Comparison of ENCODE assay signal across 9 cellular contexts in the genomic region with DNA sequence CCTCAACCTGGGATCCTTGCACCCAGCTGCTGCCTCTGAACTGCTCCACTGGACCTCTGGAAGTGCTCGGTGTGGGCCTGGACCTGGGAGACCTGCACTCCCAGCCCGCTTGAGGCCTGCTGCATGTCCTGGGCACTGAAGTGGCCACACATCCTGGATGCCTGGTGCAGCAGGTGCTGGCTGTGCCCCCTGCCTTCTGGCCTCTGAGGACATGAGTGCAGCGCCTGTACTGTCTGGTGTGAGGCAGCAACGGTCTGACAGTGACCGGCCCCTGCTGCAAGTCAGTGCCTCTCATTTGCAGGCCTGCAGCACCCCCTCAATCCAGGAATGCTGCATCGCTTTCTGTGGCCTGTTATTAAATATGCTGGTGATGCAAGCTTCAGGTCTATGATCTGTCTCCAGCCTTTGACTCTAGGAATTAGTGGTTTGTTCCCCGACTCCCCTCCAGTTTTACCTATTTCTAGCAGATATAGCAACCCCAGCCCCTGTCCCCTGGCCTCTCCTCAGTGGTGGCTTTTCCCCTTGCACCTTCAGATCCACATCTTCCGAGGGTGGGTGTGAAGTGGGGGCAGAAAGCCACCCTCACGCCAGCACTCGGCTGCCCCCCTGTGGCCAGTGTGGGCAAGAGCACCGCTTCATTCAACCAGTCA. TPM values are rescaled to one million over a fixed set of nuclear protein-coding genes. Genes with fewer than 3 reads are reported as not detected.
DNase-seq lines count a peak whose midpoint lies in the region; ATAC-seq and TF ChIP-seq lines count a peak whose summit lies in the region.
"Had no signal": no experiment of that assay in that cellular context is flagged by ENCODE, and none has a peak within 500 bp of the region (broad histone marks: within the 10 kb centered on the region; RNA-seq: fewer than 3 reads in every experiment).

No MANE protein-coding gene starts in this region.

- H3K27ac ChIP-seq in spleen, result peak overlapping the region in 7 of 8 donors; percentile 48 to 88 (median 79)

- no peaks in the 10 kb centered on the region for H3K9me3 Mint-ChIP-seq in T-helper 2 cell treated with Interferon-gamma antibody and Interleukin-4, amounts not matched to agents 5 μg/mL and 100 μg/mL, for 36 hours

- peaks cover 28 to 58% (median 40%) of the 10 kb centered on the region in 6 donors for H3K4me1 ChIP-seq in spleen

- DNase-seq in GM03348 (ENCODE audit: low spot score), result peak; percentile 90
- peak; percentile 52 for DNase-seq in LoVo (ENCODE audit: low spot score)
- DNase-seq in T-helper 2 cell treated with Interferon-gamma antibody and Interleukin-4, amounts not matched to agents 5 μg/mL and 100 μg/mL, for 36 hours (ENCODE audit: low spot score), result peak; percentile 49
- peak; percentile 76 for DNase-seq in amniotic epithelial cell (ENCODE audit: low read depth)
- peak; percentile 88 for DNase-seq in hepatic stellate cell (ENCODE audit: low spot score)
- peak; percentile 89 for DNase-seq in spleen

- no peak for TF ChIP-seq POLR2A in spleen (IDR thresholded peaks at IDR 0.05)

- peaks cover 2% of the 10 kb centered on the region for H3K27me3 Mint-ChIP-seq in T-helper 2 cell treated with Interferon-gamma antibody and Interleukin-4, amounts not matched to agents 5 μg/mL and 100 μg/mL, for 36 hours (ENCODE audit: low read depth)

- peaks cover 4% of the 10 kb centered on the region for H3K36me3 Mint-ChIP-seq in T-helper 2 cell treated with Interferon-gamma antibody and Interleukin-4, amounts not matched to agents 5 μg/mL and 100 μg/mL, for 36 hours (ENCODE audit: low read depth)

- peak; percentile 84 to 97 (median 93) for TF ChIP-seq CTCF in spleen (IDR thresholded peaks at IDR 0.05 in 8 of 11, conservative IDR thresholded peaks at IDR 0.05 in 3 of 11)

- H3K36me3 ChIP-seq in spleen, result peaks cover 0 to 23% (median 2%) of the 10 kb centered on the region in 6 donors

- peaks cover 4% of the 10 kb centered on the region for H3K4me1 Mint-ChIP-seq in T-helper 2 cell treated with Interferon-gamma antibody and Interleukin-4, amounts not matched to agents 5 μg/mL and 100 μg/mL, for 36 hours (ENCODE audit: low read depth)

- intact Hi-C loops in spleen (cut with DNase I; ENCODE audit: low total_unique reads), result loop anchor here (2.0 kb wide), 1 partner anchor 56 kb away; no protein-coding TSS in a partner anchor

- peaks cover 0 to 5% (median 0%) of the 10 kb centered on the region in 7 donors for H3K27me3 ChIP-seq in spleen (replicated peaks in 1 of 7)

- H3K4me3 Mint-ChIP-seq in T-helper 2 cell treated with Interferon-gamma antibody and Interleukin-4, amounts not matched to agents 5 μg/mL and 100 μg/mL, for 36 hours, result no peak overlapping the region

- ATAC-seq in HG02798 (IDR thresholded peaks at IDR 0.05; ENCODE audit: poor library complexity, unreplicated experiment), result no peak
- no peak for ATAC-seq in HG03457 (IDR thresholded peaks at IDR 0.05; ENCODE audit: unreplicated experiment)

- H3K4me3 ChIP-seq in spleen, result no peak overlapping the region

- 27 to 48% (median 41%) methylated on average over 10 to 11 of the region's 11 CpGs for WGBS in spleen, 5 donors

- no peaks in the 10 kb centered on the region for H3K9me3 ChIP-seq in spleen

- H3K27ac Mint-ChIP-seq in T-helper 2 cell treated with Interferon-gamma antibody and Interleukin-4, amounts not matched to agents 5 μg/mL and 100 μg/mL, for 36 hours, result no peak overlapping the region

RNA-seq across cellular contexts. Expression of a gene that starts 3.6 kb away (rescaled TPM):
- total RNA-seq in spleen, result 1 to 10 TPM in 6 of 7 donors, under 1 TPM in 1; 0.64 to 8.1 (median 4.9) TPM
- polyA plus RNA-seq in spleen, result 1 to 10 TPM in 2 of 3 donors, under 1 TPM in 1; 0.85 to 1.7 (median 1.1) TPM
- total RNA-seq: glomerular endothelial cell had no signal

RNA-seq across cellular contexts. Expression of a gene that starts 13.3 kb away (rescaled TPM):
- 10 to 100 TPM; 23.5 to 40.1 (median 32.3) TPM for total RNA-seq in spleen
- polyA plus RNA-seq in spleen, result 10 to 100 TPM; 32.0 to 81.1 (median 35.3) TPM

RNA-seq across cellular contexts. Expression of a gene that starts 31.9 kb away (rescaled TPM):
- total RNA-seq in spleen, result 100 to 1,000 TPM in 1 of 7 donors, 10 to 100 TPM in 6; 12.0 to 113 (median 58.4) TPM
- polyA plus RNA-seq in spleen, result 10 to 100 TPM; 11.8 to 43.5 (median 13.7) TPM
